8 cellular contexts compared by ENCODE assay signal in the genomic region with DNA sequence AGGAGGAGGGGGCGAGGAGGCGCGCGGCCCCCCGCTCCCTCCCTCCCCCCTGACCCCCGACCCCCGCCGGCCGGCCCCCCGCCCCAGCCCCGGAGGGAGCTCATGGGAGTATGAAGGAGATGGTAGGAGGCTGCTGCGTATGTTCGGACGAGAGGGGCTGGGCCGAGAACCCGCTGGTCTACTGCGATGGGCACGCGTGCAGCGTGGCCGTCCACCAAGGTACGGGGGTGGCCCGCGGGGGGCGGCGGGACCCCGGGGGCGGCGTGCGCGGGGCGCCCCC. TPM values are rescaled to one million over a fixed set of nuclear protein-coding genes. Genes with fewer than 3 reads are reported as not detected.
A peak's percentile ranks its signal among the peaks of the same experiment; 100 is the strongest.
DNase-seq lines count a peak whose midpoint lies in the region.

No MANE protein-coding gene starts in this region.

- no peak overlapping the region for H2AFZ ChIP-seq in neuron (ENCODE audit: low read depth, low read length)

- WGBS in ectodermal cell, 2 experiments = 0 to 1% methylated on average over 26 to 32 of the region's 32 CpGs

- no peaks in the 10 kb centered on the region for H3K27me3 ChIP-seq in CD8-positive, alpha-beta memory T cell (ENCODE audit: insufficient read depth, low read length, poor library complexity, severe bottlenecking)
- H3K27me3 ChIP-seq in NT2/D1 (ENCODE audit: insufficient read depth, insufficient read length) (peaks cover 65% of the 10 kb centered on the region), ectodermal cell (ENCODE audit: control insufficient read depth, insufficient read depth, low read length, poor library complexity, severe bottlenecking) (peaks cover 57% of the 10 kb centered on the region), neuron (ENCODE audit: insufficient read depth, low read length) (no peaks in the 10 kb centered on the region)

- no peaks in the 10 kb centered on the region for H3K9me3 ChIP-seq in CD8-positive, alpha-beta memory T cell (ENCODE audit: low read length)
- H3K9me3 ChIP-seq in NT2/D1 (ENCODE audit: insufficient read depth, low read length) (no peaks in the 10 kb centered on the region), ectodermal cell (ENCODE audit: control insufficient read depth, low read length) (no peaks in the 10 kb centered on the region), neuron (ENCODE audit: low read length) (no peaks in the 10 kb centered on the region)

- H3K9ac ChIP-seq in NT2/D1 (ENCODE audit: insufficient read length, low read depth) = no peak overlapping the region

- H3K36me3 Mint-ChIP-seq in CD8-positive, alpha-beta memory T cell = peaks cover 0 to 64% (median 12%) of the 10 kb centered on the region in 3 donors

- peak overlapping the region in 2 of 8 donors; percentile 82 to 93 for H3K27ac Mint-ChIP-seq in CD8-positive, alpha-beta memory T cell

- peaks cover 57% of the 10 kb centered on the region for H3K4me1 ChIP-seq in CD8-positive, alpha-beta memory T cell (ENCODE audit: insufficient read depth, low read length)
- H3K4me1 ChIP-seq in NT2/D1 (ENCODE audit: insufficient read depth, insufficient read length) (peaks cover 32% of the 10 kb centered on the region), ectodermal cell (ENCODE audit: control insufficient read depth, insufficient read depth, low read length) (peaks cover 26% of the 10 kb centered on the region), neuron (ENCODE audit: insufficient read depth, low read length) (peaks cover 30% of the 10 kb centered on the region)

- CTCF ChIA-PET in CD8-positive, alpha-beta memory T cell (lab: Charles Lee) = interaction anchor here (0.7 to 3.7 kb wide), 5 partner anchors 23 to 32 kb away, joined by 3 to 26 read pairs (median 4); a partner anchor contains a TSS

- peak overlapping the region; percentile 60 to 99 (median 94) for H3K4me3 Mint-ChIP-seq in CD8-positive, alpha-beta memory T cell

- no peaks in the 10 kb centered on the region for H3K9me3 Mint-ChIP-seq in CD8-positive, alpha-beta memory T cell

- no peak for DNase-seq in CD8-positive, alpha-beta memory T cell
- DNase-seq in NT2/D1 (ENCODE audit: low read depth, low spot score) (no peak), NCI-H2029 treated with DMSO at 0.1 percent for 48 hours (lab: John Stamatoyannopoulos, UW) (no peak), SKM-1 (lab: John Stamatoyannopoulos, UW; ENCODE audit: unreplicated experiment) (no peak), T-helper 9 cell (no peak), HuH-7.5 (ENCODE audit: low spot score) (no peak)

- H3K4me3 ChIP-seq in CD8-positive, alpha-beta memory T cell (ENCODE audit: low read length) = peak overlapping the region; percentile 67
- peak overlapping the region; percentile 59 for H3K4me3 ChIP-seq in NT2/D1 (ENCODE audit: insufficient read length, low read depth)
- H3K4me3 ChIP-seq in ectodermal cell (ENCODE audit: insufficient read depth, low read depth, low read length) = peak overlapping the region; percentile 60
- H3K4me3 ChIP-seq in neuron (ENCODE audit: low read length) = peak overlapping the region; percentile 69

- H3K4me1 Mint-ChIP-seq in CD8-positive, alpha-beta memory T cell = peaks cover 51 to 64% (median 58%) of the 10 kb centered on the region in 3 donors

- no peaks in the 10 kb centered on the region for H3K27me3 Mint-ChIP-seq in CD8-positive, alpha-beta memory T cell

- H3K36me3 ChIP-seq in CD8-positive, alpha-beta memory T cell (ENCODE audit: insufficient read depth, low read length) = peaks cover 28% of the 10 kb centered on the region
- H3K36me3 ChIP-seq in NT2/D1 (ENCODE audit: insufficient read depth, insufficient read length, low read length) (peaks cover 8% of the 10 kb centered on the region), ectodermal cell (ENCODE audit: control insufficient read depth, insufficient read depth, low read length) (no peaks in the 10 kb centered on the region), neuron (ENCODE audit: insufficient read depth, low read length) (peaks cover 23% of the 10 kb centered on the region)

- peak overlapping the region; percentile 34 for H3K27ac ChIP-seq in CD8-positive, alpha-beta memory T cell (ENCODE audit: low read depth, low read length)
- H3K27ac ChIP-seq in ectodermal cell (ENCODE audit: insufficient read depth, low read depth, low read length, poor library complexity, severe bottlenecking) = no peak overlapping the region

- POLR2A ChIA-PET in CD8-positive, alpha-beta memory T cell (lab: Charles Lee) = interaction anchor here (0.6 to 3.6 kb wide), 8 partner anchors 11 to 148 kb away, joined by 3 to 56 read pairs (median 4); a partner anchor contains a TSS

RNA-seq across cellular contexts. Expression of a gene that starts 0.4 kb away (rescaled TPM):
- total RNA-seq in CD8-positive, alpha-beta memory T cell = 100 to 1,000 TPM; 197 to 202 TPM
- polyA plus RNA-seq in CD8-positive, alpha-beta memory T cell = 15.9 TPM
- polyA plus RNA-seq in ectodermal cell (2013, experiment 1 of 4) = 43.9 TPM
- 52.0 TPM for polyA plus RNA-seq in ectodermal cell (2013, experiment 2 of 4)
- polyA plus RNA-seq in ectodermal cell (2013, experiment 3 of 4) = 39.9 TPM
- 46.5 TPM for polyA plus RNA-seq in ectodermal cell (2013, experiment 4 of 4)

RNA-seq across cellular contexts. Expression of a gene that starts 24.7 kb away (rescaled TPM):
- total RNA-seq in CD8-positive, alpha-beta memory T cell = 10 to 100 TPM; 58.2 to 59.6 TPM
- 73.4 TPM for polyA plus RNA-seq in CD8-positive, alpha-beta memory T cell
- polyA plus RNA-seq in ectodermal cell (2013, experiment 1 of 4) = 7.1 TPM
- polyA plus RNA-seq in ectodermal cell (2013, experiment 2 of 4) = 6.5 TPM
- polyA plus RNA-seq in ectodermal cell (2013, experiment 3 of 4) = 5.4 TPM
- 7.1 TPM for polyA plus RNA-seq in ectodermal cell (2013, experiment 4 of 4)

RNA-seq across cellular contexts. Expression of a gene that starts 30.7 kb away (rescaled TPM):
- 10 to 100 TPM; 47.0 to 50.0 TPM for total RNA-seq in CD8-positive, alpha-beta memory T cell
- polyA plus RNA-seq in CD8-positive, alpha-beta memory T cell = 0.10 TPM
- 32.9 TPM for polyA plus RNA-seq in ectodermal cell (2013, experiment 1 of 4)
- polyA plus RNA-seq in ectodermal cell (2013, experiment 2 of 4) = 31.6 TPM
- 25.6 TPM for polyA plus RNA-seq in ectodermal cell (2013, experiment 3 of 4)
- 27.4 TPM for polyA plus RNA-seq in ectodermal cell (2013, experiment 4 of 4)

RNA-seq across cellular contexts. Expression of a gene that starts 42.7 kb away (rescaled TPM):
- under 1 TPM; 0.72 to 0.89 TPM for total RNA-seq in CD8-positive, alpha-beta memory T cell
- 0.09 TPM for polyA plus RNA-seq in CD8-positive, alpha-beta memory T cell
- 97.7 TPM for polyA plus RNA-seq in ectodermal cell (2013, experiment 1 of 4)
- 93.5 TPM for polyA plus RNA-seq in ectodermal cell (2013, experiment 2 of 4)
- polyA plus RNA-seq in ectodermal cell (2013, experiment 3 of 4) = 77.4 TPM
- polyA plus RNA-seq in ectodermal cell (2013, experiment 4 of 4) = 79.7 TPM

RNA-seq across cellular contexts. Expression of a gene that starts 47.1 kb away (rescaled TPM):
- 100 to 1,000 TPM; 317 to 323 TPM for total RNA-seq in CD8-positive, alpha-beta memory T cell
- 431 TPM for polyA plus RNA-seq in CD8-positive, alpha-beta memory T cell
- 245 TPM for polyA plus RNA-seq in ectodermal cell (2013, experiment 1 of 4)
- polyA plus RNA-seq in ectodermal cell (2013, experiment 2 of 4) = 226 TPM
- 213 TPM for polyA plus RNA-seq in ectodermal cell (2013, experiment 3 of 4)
- polyA plus RNA-seq in ectodermal cell (2013, experiment 4 of 4) = 242 TPM
